8 cellular contexts compared by ENCODE assay signal in genomic region chr1:25031601-25031965, GRCh38.
A peak's percentile ranks its signal among the peaks of the same experiment; 100 is the strongest.
DNase-seq lines count a peak whose midpoint lies in the region; ATAC-seq lines count a peak whose summit lies in the region.

No MANE protein-coding gene starts in this region.

- peak overlapping the region; percentile 98 for H3K27ac Mint-ChIP-seq in T-helper 1 cell treated with Interleukin-12 subunit alpha and Interleukin-12 subunit beta and Interleukin-4 antibody, amounts not matched to agents 30 μg/mL and 1 μg/mL, for 36 hours
- H3K27ac Mint-ChIP-seq in IgD-negative memory B cell, result peak overlapping the region; percentile 95 to 96 (median 96)
- H3K27ac Mint-ChIP-seq in stimulated activated naive B cell treated with anti-CD40 and anti-IgM and Interleukin-4, amounts not matched to agents 10 μg/mL and 1 μg/mL and 100 μg/mL, for 72 hours, result peak overlapping the region; percentile 98

- no peaks in the 10 kb centered on the region for H3K9me3 Mint-ChIP-seq in T-helper 1 cell treated with Interleukin-12 subunit alpha and Interleukin-12 subunit beta and Interleukin-4 antibody, amounts not matched to agents 30 μg/mL and 1 μg/mL, for 36 hours
- no peaks in the 10 kb centered on the region for H3K9me3 Mint-ChIP-seq in IgD-negative memory B cell
- H3K9me3 Mint-ChIP-seq in stimulated activated naive B cell treated with anti-CD40 and anti-IgM and Interleukin-4, amounts not matched to agents 10 μg/mL and 1 μg/mL and 100 μg/mL, for 72 hours, result no peaks in the 10 kb centered on the region

- peak overlapping the region; percentile 84 for H3K4me3 Mint-ChIP-seq in T-helper 1 cell treated with Interleukin-12 subunit alpha and Interleukin-12 subunit beta and Interleukin-4 antibody, amounts not matched to agents 30 μg/mL and 1 μg/mL, for 36 hours
- peak overlapping the region in 3 of 4 donors; percentile 68 to 86 (median 84) for H3K4me3 Mint-ChIP-seq in IgD-negative memory B cell
- peak overlapping the region in 1 of 2 donors; percentile 85 for H3K4me3 Mint-ChIP-seq in stimulated activated naive B cell treated with anti-CD40 and anti-IgM and Interleukin-4, amounts not matched to agents 10 μg/mL and 1 μg/mL and 100 μg/mL, for 72 hours

- no peaks in the 10 kb centered on the region for H3K27me3 Mint-ChIP-seq in T-helper 1 cell treated with Interleukin-12 subunit alpha and Interleukin-12 subunit beta and Interleukin-4 antibody, amounts not matched to agents 30 μg/mL and 1 μg/mL, for 36 hours (ENCODE audit: low read depth)
- no peaks in the 10 kb centered on the region for H3K27me3 Mint-ChIP-seq in IgD-negative memory B cell
- H3K27me3 Mint-ChIP-seq in stimulated activated naive B cell treated with anti-CD40 and anti-IgM and Interleukin-4, amounts not matched to agents 10 μg/mL and 1 μg/mL and 100 μg/mL, for 72 hours, result no peaks in the 10 kb centered on the region

- ATAC-seq in stimulated activated naive B cell treated with anti-CD40 and anti-IgM and Interleukin-4, amounts not matched to agents 10 μg/mL and 1 μg/mL and 100 μg/mL, for 72 hours (replicated peaks), result peak; percentile 58 to 60
- no peak for ATAC-seq in HG03025 (IDR thresholded peaks at IDR 0.05; ENCODE audit: low FRiP score, unreplicated experiment)

- H3K4me1 Mint-ChIP-seq in T-helper 1 cell treated with Interleukin-12 subunit alpha and Interleukin-12 subunit beta and Interleukin-4 antibody, amounts not matched to agents 30 μg/mL and 1 μg/mL, for 36 hours (ENCODE audit: low read depth), result peaks cover 76% of the 10 kb centered on the region
- H3K4me1 Mint-ChIP-seq in IgD-negative memory B cell, result peaks cover 46 to 63% (median 58%) of the 10 kb centered on the region in 3 donors
- peaks cover 0 to 73% of the 10 kb centered on the region in 2 donors for H3K4me1 Mint-ChIP-seq in stimulated activated naive B cell treated with anti-CD40 and anti-IgM and Interleukin-4, amounts not matched to agents 10 μg/mL and 1 μg/mL and 100 μg/mL, for 72 hours

- peaks cover 1% of the 10 kb centered on the region for H3K36me3 Mint-ChIP-seq in T-helper 1 cell treated with Interleukin-12 subunit alpha and Interleukin-12 subunit beta and Interleukin-4 antibody, amounts not matched to agents 30 μg/mL and 1 μg/mL, for 36 hours (ENCODE audit: low read depth)
- no peaks in the 10 kb centered on the region for H3K36me3 Mint-ChIP-seq in IgD-negative memory B cell
- H3K36me3 Mint-ChIP-seq in stimulated activated naive B cell treated with anti-CD40 and anti-IgM and Interleukin-4, amounts not matched to agents 10 μg/mL and 1 μg/mL and 100 μg/mL, for 72 hours, result peaks cover 6 to 11% of the 10 kb centered on the region in 2 donors

- DNase-seq in T-helper 1 cell (no peak), NCI-H774 (lab: John Stamatoyannopoulos, UW) (no peak), EL (no peak)
- DNase-seq in activated naive CD4-positive, alpha-beta T cell treated with anti-CD3 and anti-CD28 coated beads, Interleukin-2, amount 50 U/mL, for 16 hours, result peak; percentile 54
- peak; percentile 86 for DNase-seq in stimulated activated naive B cell treated with anti-CD40 and anti-IgM and Interleukin-4, amounts not matched to agents 10 μg/mL and 1 μg/mL and 100 μg/mL, for 72 hours

Comparison
In these comparisons a context has a peak if more than half of its experiments do, and no peak if none do; other contexts are left out.
1. DNase-seq: peak in activated naive CD4-positive, alpha-beta T cell treated with anti-CD3 and anti-CD28 coated beads, Interleukin-2, amount 50 U/mL, for 16 hours (single experiment) and stimulated activated naive B cell treated with anti-CD40 and anti-IgM and Interleukin-4, amounts not matched to agents 10 μg/mL and 1 μg/mL and 100 μg/mL, for 72 hours (single experiment); none in T-helper 1 cell (0 of 5), NCI-H774 (single experiment) and EL (single experiment).
2. Peak in every context shown above with its lines, with median percentiles within 50 percentile points of each other: H3K27ac Mint-ChIP-seq.